ENCODE assay signal across 9 cellular contexts in genomic region chr17:49851387-49852291, GRCh38. TPM values are rescaled to one million over a fixed set of nuclear protein-coding genes. Genes with fewer than 3 reads are reported as not detected.
DNase-seq lines count a peak whose midpoint lies in the region; ATAC-seq and TF ChIP-seq lines count a peak whose summit lies in the region.
"Had no signal": no experiment of that assay in that cellular context is flagged by ENCODE, and none has a peak within 500 bp of the region (broad histone marks: within the 10 kb centered on the region; RNA-seq: fewer than 3 reads in every experiment).

No MANE protein-coding gene starts in this region.

- H3K4me1 ChIP-seq in HUES64 (ENCODE audit: insufficient read depth, low read length), result peaks cover 7% of the 10 kb centered on the region; the same call in 1 of the 2 replicates
- peaks cover 3% of the 10 kb centered on the region for H3K4me1 ChIP-seq in hepatocyte (ENCODE audit: insufficient read depth)
- H3K4me1 ChIP-seq in vagina, result peaks cover 13% of the 10 kb centered on the region

- H3K4me3 ChIP-seq in HUES64 (ENCODE audit: low read length), result peak overlapping the region; percentile 51
- H3K4me3 ChIP-seq in hepatocyte, result peak overlapping the region; percentile 45
- peak overlapping the region; percentile 63 for H3K4me3 ChIP-seq in retinal pigment epithelial cell (ENCODE audit: low read length)
- peak overlapping the region; percentile 61 to 89 for H3K4me3 ChIP-seq in vagina

- H3K36me3 Mint-ChIP-seq in CD4-positive, alpha-beta T cell (ENCODE audit: low read depth), result peaks cover 14% of the 10 kb centered on the region
- H3K36me3 Mint-ChIP-seq in T-helper 1 cell treated with Interleukin-12 subunit alpha and Interleukin-12 subunit beta and Interleukin-4 antibody, amounts not matched to agents 30 μg/mL and 1 μg/mL, for 36 hours (ENCODE audit: low read depth), result peaks cover 9% of the 10 kb centered on the region

- WGBS in HUES64, result 6% methylated on average over 55 of the region's 55 CpGs
- WGBS in hepatocyte (ENCODE audit: low lambda C conversion rate, missing lambda C conversion rate), result 8% methylated on average over 41 of the region's 55 CpGs

- POLR2A ChIA-PET in CD4-positive, alpha-beta T cell (lab: Charles Lee), result interaction anchor here (0.6 to 1.5 kb wide), 13 partner anchors 34 to 297 kb away, joined by 3 to 10 read pairs (median 4); partner anchors contain the start of genes FAM117A, KAT7, SLC35B1 and SPOP

- H3K36me3 ChIP-seq in HUES64 (ENCODE audit: insufficient read depth, low read length) (peaks cover 2% of the 10 kb centered on the region; the same call in 1 of the 2 replicates), hepatocyte (replicated peaks; ENCODE audit: insufficient read depth, low read depth) (no peaks in the 10 kb centered on the region), vagina (no peaks in the 10 kb centered on the region)

- peak overlapping the region; percentile 45 for H2AFZ ChIP-seq in hepatocyte

- H3K9ac ChIP-seq in HUES64 (ENCODE audit: low read depth, low read length), result peak overlapping the region; percentile 23

- H3K27me3 Mint-ChIP-seq in CD4-positive, alpha-beta T cell, result no peaks in the 10 kb centered on the region
- H3K27me3 Mint-ChIP-seq in T-helper 1 cell treated with Interleukin-12 subunit alpha and Interleukin-12 subunit beta and Interleukin-4 antibody, amounts not matched to agents 30 μg/mL and 1 μg/mL, for 36 hours (ENCODE audit: low read depth), result peaks cover 20% of the 10 kb centered on the region

- TF ChIP-seq POLR2A in vagina (IDR thresholded peaks at IDR 0.05), result no peak

- DNase-seq in CD4-positive, alpha-beta T cell, result peak; percentile 61 to 78 (median 68)
- DNase-seq in amniotic epithelial cell (ENCODE audit: low read depth) (peak; percentile 63), hepatocyte (ENCODE audit: low spot score) (peak; percentile 79), retinal pigment epithelial cell (ENCODE audit: low read depth) (no peak), vagina (ENCODE audit: extremely low spot score in 2 of 2) (no peak)

- H3K27me3 ChIP-seq in CD4-positive, alpha-beta T cell (ENCODE audit: control insufficient read depth, insufficient read depth, low read length), result no peaks in the 10 kb centered on the region
- peaks cover 38% of the 10 kb centered on the region for H3K27me3 ChIP-seq in HUES64 (ENCODE audit: insufficient read depth, low read length)
- peaks cover 52% of the 10 kb centered on the region for H3K27me3 ChIP-seq in hepatocyte
- H3K27me3 ChIP-seq in vagina, result no peaks in the 10 kb centered on the region

- peak overlapping the region; percentile 89 for H3K27ac Mint-ChIP-seq in CD4-positive, alpha-beta T cell
- peak overlapping the region; percentile 76 for H3K27ac Mint-ChIP-seq in T-helper 1 cell treated with Interleukin-12 subunit alpha and Interleukin-12 subunit beta and Interleukin-4 antibody, amounts not matched to agents 30 μg/mL and 1 μg/mL, for 36 hours

- no peaks in the 10 kb centered on the region for H3K9me3 Mint-ChIP-seq in CD4-positive, alpha-beta T cell
- no peaks in the 10 kb centered on the region for H3K9me3 Mint-ChIP-seq in T-helper 1 cell treated with Interleukin-12 subunit alpha and Interleukin-12 subunit beta and Interleukin-4 antibody, amounts not matched to agents 30 μg/mL and 1 μg/mL, for 36 hours

- peak; percentile 78 for TF ChIP-seq CTCF in CD4-positive, alpha-beta T cell (IDR thresholded peaks at IDR 0.05)
- TF ChIP-seq CTCF in hepatocyte (IDR thresholded peaks at IDR 0.05; ENCODE audit: poor library complexity) (peak; percentile 71), retinal pigment epithelial cell (conservative IDR thresholded peaks at IDR 0.05; ENCODE audit: low read depth, low read length) (peak; percentile 74), vagina (IDR thresholded peaks at IDR 0.05) (peak; percentile 44 to 71 (median 60))

- H3K4me2 ChIP-seq in hepatocyte, result peak overlapping the region; percentile 91

- no peaks in the 10 kb centered on the region for H3K9me2 ChIP-seq in hepatocyte (replicated peaks; ENCODE audit: insufficient read depth)

- H3K79me2 ChIP-seq in hepatocyte, result no peaks in the 10 kb centered on the region

- H3K4me3 Mint-ChIP-seq in CD4-positive, alpha-beta T cell, result peak overlapping the region; percentile 96
- peak overlapping the region; percentile 86 for H3K4me3 Mint-ChIP-seq in T-helper 1 cell treated with Interleukin-12 subunit alpha and Interleukin-12 subunit beta and Interleukin-4 antibody, amounts not matched to agents 30 μg/mL and 1 μg/mL, for 36 hours

- H3K9me3 ChIP-seq in CD4-positive, alpha-beta T cell (ENCODE audit: control insufficient read depth, low read length), result no peaks in the 10 kb centered on the region
- H3K9me3 ChIP-seq in HUES64 (ENCODE audit: insufficient read depth, low read depth, low read length) (no peaks in the 10 kb centered on the region), hepatocyte (ENCODE audit: low read depth) (no peaks in the 10 kb centered on the region), vagina (no peaks in the 10 kb centered on the region)

- peak overlapping the region; percentile 16 for H3K27ac ChIP-seq in CD4-positive, alpha-beta T cell (ENCODE audit: low read depth, low read length)
- H3K27ac ChIP-seq in HUES64 (ENCODE audit: low read depth, low read length), result no peak overlapping the region
- H3K27ac ChIP-seq in hepatocyte, result no peak overlapping the region
- H3K27ac ChIP-seq in vagina, result peak overlapping the region; percentile 56

- intact Hi-C loops in CD4-positive, alpha-beta T cell (cut with DNase I, micrococcal nuclease), result loop anchor here (1.0 to 5.0 kb wide), 5 partner anchors 33 to 284 kb away; partner anchors contain the start of gene SLC35B1 (in 1 of the 2)
- intact Hi-C loops in vagina (cut with DNase I), result loop anchor here (10.0 kb wide), 2 partner anchors 147 to 277 kb away; partner anchors contain the start of genes NXPH3 and SLC35B1

- CTCF ChIA-PET in CD4-positive, alpha-beta T cell (lab: Charles Lee), result interaction anchor here (0.6 to 1.9 kb wide), 4 partner anchors 50 to 295 kb away, joined by 3 to 5 read pairs (median 3); no protein-coding TSS in a partner anchor

- peak; percentile 81 for ATAC-seq in CD4-positive, alpha-beta T cell (ENCODE audit: poor library complexity)
- no peak for ATAC-seq in HG03097 (IDR thresholded peaks at IDR 0.05; ENCODE audit: low FRiP score, unreplicated experiment)

- H3K4me1 Mint-ChIP-seq in CD4-positive, alpha-beta T cell (ENCODE audit: low read depth), result peaks cover 22% of the 10 kb centered on the region
- H3K4me1 Mint-ChIP-seq in T-helper 1 cell treated with Interleukin-12 subunit alpha and Interleukin-12 subunit beta and Interleukin-4 antibody, amounts not matched to agents 30 μg/mL and 1 μg/mL, for 36 hours (ENCODE audit: low read depth), result peaks cover 10% of the 10 kb centered on the region

- no peaks in the 10 kb centered on the region for H4K20me1 ChIP-seq in hepatocyte (ENCODE audit: insufficient read depth, poor library complexity, severe bottlenecking)

RNA-seq across cellular contexts. Expression of gene TAC4, which starts 3.8 kb away (rescaled TPM):
- total RNA-seq in CD4-positive, alpha-beta T cell, result not detected
- polyA plus RNA-seq in HUES64 (2013, experiment 1 of 2), result not detected
- not detected for polyA plus RNA-seq in HUES64 (2013, experiment 2 of 2)
- total RNA-seq in hepatocyte (not detected in 2 replicates), vagina (not detected)
- not detected in 2 replicates for polyA plus RNA-seq in hepatocyte
- total RNA-seq: activated CD8-positive, alpha-beta memory T cell treated with anti-CD3 and anti-CD28 coated beads for 36 hours had no signal

Comparison
In these comparisons a context has a peak if more than half of its experiments do, and no peak if none do; other contexts are left out.
1. DNase-seq: peak in CD4-positive, alpha-beta T cell (10 of 10), amniotic epithelial cell (single experiment) and hepatocyte (single experiment); none in retinal pigment epithelial cell (single experiment) and vagina (0 of 2).
2. H3K27ac ChIP-seq: peak in CD4-positive, alpha-beta T cell (single experiment) and vagina (single experiment); none in HUES64 (single experiment) and hepatocyte (single experiment).
3. Peak in every context shown above with its lines, with median percentiles within 50 percentile points of each other: CTCF ChIP-seq and H3K4me3 ChIP-seq.